22 cellular contexts compared by ENCODE assay signal in the genomic region with DNA sequence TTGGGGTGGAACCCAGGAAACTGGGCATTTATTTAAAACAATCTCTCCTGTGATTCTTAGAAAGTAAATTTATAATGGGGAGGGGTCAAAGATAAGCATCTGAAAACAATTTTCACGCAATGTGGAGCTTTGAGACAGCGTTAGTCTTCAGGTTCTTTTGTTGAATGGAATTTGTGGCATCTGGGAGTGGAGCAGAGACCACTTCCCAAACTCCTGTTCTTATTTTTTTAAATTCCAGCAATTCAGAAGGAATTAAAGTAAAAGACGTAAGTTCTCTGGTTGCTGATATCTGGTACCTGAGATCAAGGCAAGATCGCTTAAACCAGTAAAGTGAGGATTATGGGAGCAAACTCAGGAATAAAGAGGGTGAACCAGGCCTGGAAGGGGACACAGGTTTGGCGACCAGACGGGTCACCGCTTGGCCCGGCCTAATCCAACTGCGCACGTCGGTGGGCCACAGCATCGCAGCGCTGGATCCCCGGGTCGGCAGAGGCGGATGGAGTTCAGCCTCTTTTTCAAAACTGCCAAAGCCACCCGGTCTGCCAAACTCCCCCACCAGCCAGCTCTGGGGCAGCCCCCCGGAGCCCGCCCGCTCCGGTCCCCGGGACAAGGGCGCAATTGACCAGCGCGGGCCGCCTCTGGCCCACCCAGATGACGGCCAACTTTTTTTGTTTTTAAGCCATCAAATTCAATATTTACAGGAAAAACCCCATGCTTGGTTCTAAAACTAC. TPM values are rescaled to one million over a fixed set of nuclear protein-coding genes. Genes with fewer than 3 reads are reported as not detected.
DNase-seq lines count a peak whose midpoint lies in the region; ATAC-seq, FAIRE-seq and TF ChIP-seq lines count a peak whose summit lies in the region.
"Had no signal": no experiment of that assay in that cellular context is flagged by ENCODE, and none has a peak within 500 bp of the region (broad histone marks: within the 10 kb centered on the region; RNA-seq: fewer than 3 reads in every experiment).

No MANE protein-coding gene starts in this region.

- DNase-seq in endodermal cell (peak; percentile 73), nephron progenitor cell (peak; percentile 22), thoracic aorta (ENCODE audit: low spot score) (no peak), NCI-H2029 treated with DMSO at 0.1 percent for 48 hours (lab: John Stamatoyannopoulos, UW) (no peak), urothelium cell line (ENCODE audit: low spot score) (no peak)
- no peak for DNase-seq in activated T-cell treated with anti-CD3 and anti-CD28 coated beads, Interleukin-2, amount 50 U/mL, for 1 hour
- DNase-seq: activated CD8-positive, alpha-beta memory T cell treated with anti-CD3 and anti-CD28 coated beads, Interleukin-2, amount 10 ng/mL, durations not matched to agents 7 days and 5 days; activated effector memory CD4-positive, alpha-beta T cell treated with Interleukin-2 at 50 U/mL for 16 hours; COR-L47; KBM-7; NCI-H1092 treated with DMSO at 0.1 percent for 48 hours; NCI-H2107; NCI-H69; OCI-M1; stimulated activated CD4-positive, alpha-beta T cell treated with anti-CD3 and anti-CD28 coated beads, Interleukin-2, amount 100 ng/mL, for 48 hours had no signal

- peaks cover 38% of the 10 kb centered on the region for H3K4me1 ChIP-seq in HUES64 (ENCODE audit: insufficient read depth, low read length)
- H3K4me1 ChIP-seq in endodermal cell (ENCODE audit: control insufficient read depth, insufficient read depth, low read length) = peaks cover 3% of the 10 kb centered on the region
- no peaks in the 10 kb centered on the region for H3K4me1 ChIP-seq in thoracic aorta (ENCODE audit: control insufficient read depth in 1 of 2, low read depth in 2 of 2)

- H3K36me3 ChIP-seq in HUES64 (ENCODE audit: insufficient read depth, low read length) (no peaks in the 10 kb centered on the region), endodermal cell (ENCODE audit: control insufficient read depth, insufficient read depth, low read length) (no peaks in the 10 kb centered on the region), thoracic aorta (no peaks in the 10 kb centered on the region)
- H3K36me3 ChIP-seq: gastroesophageal sphincter had no signal

- FAIRE-seq in urothelium cell line (lab: Jason Lieb, UNC) = no peak
- FAIRE-seq: endothelial cell of umbilical vein had no signal

- H3K4me3 Mint-ChIP-seq in endodermal cell = peak overlapping the region; percentile 82
- peak overlapping the region; percentile 92 for H3K4me3 Mint-ChIP-seq in nephron progenitor cell
- H3K4me3 Mint-ChIP-seq: activated CD8-positive, alpha-beta memory T cell treated with anti-CD3 and anti-CD28 coated beads, Interleukin-2, amount 10 ng/mL, durations not matched to agents 7 days and 5 days; T-helper 2 cell treated with Interferon-gamma antibody and Interleukin-4, amounts not matched to agents 5 μg/mL and 100 μg/mL, for 36 hours had no signal

- H3K4me1 Mint-ChIP-seq in endodermal cell (peaks cover 25% of the 10 kb centered on the region), nephron progenitor cell (peaks cover 44% of the 10 kb centered on the region)
- H3K4me1 Mint-ChIP-seq: activated CD8-positive, alpha-beta memory T cell treated with anti-CD3 and anti-CD28 coated beads, Interleukin-2, amount 10 ng/mL, durations not matched to agents 7 days and 5 days had no signal

- 25% methylated on average over 27 of the region's 27 CpGs for WGBS in HUES64
- WGBS in endodermal cell (ENCODE audit: insufficient coverage in 1 of 2, insufficient read length in 1 of 2), 2 experiments = 54 to 59% methylated on average over 12 to 27 of the region's 27 CpGs

- no peaks in the 10 kb centered on the region for H3K9me3 ChIP-seq in HUES64 (ENCODE audit: insufficient read depth, low read depth, low read length)
- H3K9me3 ChIP-seq in endodermal cell (ENCODE audit: control insufficient read depth, low read length) = no peaks in the 10 kb centered on the region
- no peaks in the 10 kb centered on the region for H3K9me3 ChIP-seq in thoracic aorta
- H3K9me3 ChIP-seq: gastroesophageal sphincter had no signal

- H3K9me3 Mint-ChIP-seq in endodermal cell (no peaks in the 10 kb centered on the region), nephron progenitor cell (no peaks in the 10 kb centered on the region)
- H3K9me3 Mint-ChIP-seq: T-helper 2 cell treated with Interferon-gamma antibody and Interleukin-4, amounts not matched to agents 5 μg/mL and 100 μg/mL, for 36 hours had no signal

- ATAC-seq in thoracic aorta (ENCODE audit: insufficient number of reproducible peaks, low FRiP score, low read depth) (no peak), GM19455 (IDR thresholded peaks at IDR 0.05; ENCODE audit: unreplicated experiment) (no peak)
- ATAC-seq: activated CD8-positive, alpha-beta memory T cell treated with anti-CD3 and anti-CD28 coated beads, Interleukin-2, amount 10 ng/mL, durations not matched to agents 7 days and 5 days had no signal

- H3K27ac ChIP-seq in HUES64 (ENCODE audit: low read depth, low read length) (peak overlapping the region; percentile 53; the same call in 1 of the 2 replicates), endodermal cell (ENCODE audit: low read depth, low read length) (no peak overlapping the region), thoracic aorta (no peak overlapping the region)
- H3K27ac ChIP-seq: HL-60 had no signal

- TF ChIP-seq CTCF in endodermal cell (conservative IDR thresholded peaks at IDR 0.05) (no peak), nephron progenitor cell (IDR thresholded peaks at IDR 0.05) (no peak), thoracic aorta (IDR thresholded peaks at IDR 0.05) (no peak)

- H3K4me3 ChIP-seq in HUES64 (ENCODE audit: low read length) (peak overlapping the region; percentile 88), endodermal cell (ENCODE audit: low read length) (no peak overlapping the region), thoracic aorta (peak overlapping the region; percentile 78)

- H3K36me3 Mint-ChIP-seq in endodermal cell (ENCODE audit: low read depth) (no peaks in the 10 kb centered on the region), nephron progenitor cell (ENCODE audit: low read depth) (no peaks in the 10 kb centered on the region)
- H3K36me3 Mint-ChIP-seq: activated CD8-positive, alpha-beta memory T cell treated with anti-CD3 and anti-CD28 coated beads, Interleukin-2, amount 10 ng/mL, durations not matched to agents 7 days and 5 days had no signal

- peaks cover 25% of the 10 kb centered on the region; the same call in 1 of the 2 replicates for H3K27me3 ChIP-seq in HUES64 (ENCODE audit: insufficient read depth, low read length)
- peaks cover 31% of the 10 kb centered on the region for H3K27me3 ChIP-seq in endodermal cell (ENCODE audit: control insufficient read depth, insufficient read depth, low read length, poor library complexity, severe bottlenecking)
- H3K27me3 ChIP-seq in thoracic aorta (replicated peaks; ENCODE audit: insufficient read depth) = no peaks in the 10 kb centered on the region
- H3K27me3 ChIP-seq: SJSA1 had no signal

- H3K27ac Mint-ChIP-seq in endodermal cell = peak overlapping the region; percentile 31
- no peak overlapping the region for H3K27ac Mint-ChIP-seq in nephron progenitor cell
- H3K27ac Mint-ChIP-seq: activated CD8-positive, alpha-beta memory T cell treated with anti-CD3 and anti-CD28 coated beads, Interleukin-2, amount 10 ng/mL, durations not matched to agents 7 days and 5 days; T-helper 2 cell treated with Interferon-gamma antibody and Interleukin-4, amounts not matched to agents 5 μg/mL and 100 μg/mL, for 36 hours had no signal

- H3K9ac ChIP-seq in HUES64 (ENCODE audit: low read depth, low read length) (peak overlapping the region; percentile 36), endodermal cell (ENCODE audit: extremely low read depth, low read length, poor library complexity, severe bottlenecking) (no peak overlapping the region)

- H3K27me3 Mint-ChIP-seq in endodermal cell (ENCODE audit: insufficient read depth) (peaks cover 50% of the 10 kb centered on the region), nephron progenitor cell (ENCODE audit: low read depth, poor library complexity) (peaks cover 62% of the 10 kb centered on the region)

RNA-seq across cellular contexts. Expression of a gene that starts 0.8 kb away (rescaled TPM):
- polyA plus RNA-seq in HUES64 (2013, experiment 1 of 2) = 78.8 TPM
- polyA plus RNA-seq in HUES64 (2013, experiment 2 of 2) = 66.5 TPM
- total RNA-seq in endodermal cell = 10 to 100 TPM; 29.9 to 43.2 TPM
- polyA plus RNA-seq in endodermal cell (2013, experiment 1 of 2) = 65.3 TPM
- polyA plus RNA-seq in endodermal cell (2013, experiment 2 of 2) = 53.8 TPM
- total RNA-seq in thoracic aorta = 10 to 100 TPM; 13.8 to 20.7 TPM
- total RNA-seq: activated CD8-positive, alpha-beta memory T cell treated with anti-CD3 and anti-CD28 coated beads, Interleukin-2, amount 10 ng/mL, durations not matched to agents 7 days and 5 days; endothelial cell of umbilical vein had no signal
- polyA plus RNA-seq: endothelial cell of umbilical vein had no signal

Comparison
In these comparisons a context has a peak if more than half of its experiments do, and no peak if none do; other contexts are left out.
1. DNase-seq: peak in endodermal cell (single experiment) and nephron progenitor cell (single experiment); none in thoracic aorta (single experiment), activated T-cell treated with anti-CD3 and anti-CD28 coated beads, Interleukin-2, amount 50 U/mL, for 1 hour (single experiment), NCI-H2029 treated with DMSO at 0.1 percent for 48 hours (single experiment) and urothelium cell line (single experiment).